ENCODE assay signal across 8 cellular contexts in genomic region chr9:121744002-121744686, GRCh38.
DNase-seq lines count a peak whose midpoint lies in the region; ATAC-seq and TF ChIP-seq lines count a peak whose summit lies in the region.

No MANE protein-coding gene starts in this region.

- peak; percentile 79 for ATAC-seq in activated CD4-positive, alpha-beta T cell treated with anti-CD3 and anti-CD28 coated beads for 36 hours
- ATAC-seq in heart right ventricle (peak; percentile 43 to 83 (median 73)), psoas muscle (peak; percentile 60 to 78 (median 68)), GM18517 (IDR thresholded peaks at IDR 0.05; ENCODE audit: unreplicated experiment) (no peak), HG02678 (IDR thresholded peaks at IDR 0.05; ENCODE audit: unreplicated experiment) (no peak)

- POLR2A ChIA-PET in activated CD4-positive, alpha-beta T cell treated with anti-CD3 and anti-CD28 coated beads for 36 hours (lab: Charles Lee) = no interaction called here

- no peaks in the 10 kb centered on the region for H3K36me3 Mint-ChIP-seq in activated CD4-positive, alpha-beta T cell treated with anti-CD3 and anti-CD28 coated beads for 36 hours (ENCODE audit: low read depth)
- no peaks in the 10 kb centered on the region for H3K36me3 Mint-ChIP-seq in activated T-helper 2 cell treated with anti-CD3 and anti-CD28 coated beads, Interferon-gamma antibody, Interleukin-2, Interleukin-4, amounts not matched to agents 10 μg/mL and 5 μg/mL and 100 μg/mL, durations not matched to agents 14 hours and 24 hours and 36 hours (ENCODE audit: low read depth)

- peaks cover 11% of the 10 kb centered on the region for H3K4me1 Mint-ChIP-seq in activated CD4-positive, alpha-beta T cell treated with anti-CD3 and anti-CD28 coated beads for 36 hours
- peaks cover 3% of the 10 kb centered on the region for H3K4me1 Mint-ChIP-seq in activated T-helper 2 cell treated with anti-CD3 and anti-CD28 coated beads, Interferon-gamma antibody, Interleukin-2, Interleukin-4, amounts not matched to agents 10 μg/mL and 5 μg/mL and 100 μg/mL, durations not matched to agents 14 hours and 24 hours and 36 hours (ENCODE audit: low read depth)

- intact Hi-C loops in activated CD4-positive, alpha-beta T cell treated with anti-CD3 and anti-CD28 coated beads for 36 hours (cut with DNase I, micrococcal nuclease) = loop anchor here (1.0 kb wide), 2 partner anchors 248 to 249 kb away; no protein-coding TSS in a partner anchor
- intact Hi-C loops in activated T-helper 2 cell treated with anti-CD3 and anti-CD28 coated beads, Interferon-gamma antibody, Interleukin-2, Interleukin-4, amounts not matched to agents 10 μg/mL and 5 μg/mL and 100 μg/mL, durations not matched to agents 14 hours and 24 hours and 36 hours (cut with micrococcal nuclease) = loop anchor here (2.0 kb wide), 1 partner anchor 249 kb away; no protein-coding TSS in a partner anchor
- intact Hi-C loops in heart right ventricle (cut with DNase I) = loop anchor here in 8 of 10 donors (1.0 to 10.0 kb wide), 10 partner anchors 42 to 249 kb away; no protein-coding TSS in a partner anchor
- intact Hi-C loops in psoas muscle (cut with DNase I) = loop anchor here in 1 of 2 donors (5.0 kb wide), 1 partner anchor 243 kb away; no protein-coding TSS in a partner anchor

- TF ChIP-seq CTCF in LNCAP (IDR thresholded peaks at IDR 0.05) (peak; percentile 83), heart right ventricle (IDR thresholded peaks at IDR 0.05) (peak; percentile 29 to 77 (median 54)), psoas muscle (IDR thresholded peaks at IDR 0.05) (peak; percentile 60)

- H3K4me3 Mint-ChIP-seq in activated CD4-positive, alpha-beta T cell treated with anti-CD3 and anti-CD28 coated beads for 36 hours = no peak overlapping the region
- no peak overlapping the region for H3K4me3 Mint-ChIP-seq in activated T-helper 2 cell treated with anti-CD3 and anti-CD28 coated beads, Interferon-gamma antibody, Interleukin-2, Interleukin-4, amounts not matched to agents 10 μg/mL and 5 μg/mL and 100 μg/mL, durations not matched to agents 14 hours and 24 hours and 36 hours (ENCODE audit: low read depth)

- no peaks in the 10 kb centered on the region for H3K9me3 ChIP-seq in heart right ventricle
- no peaks in the 10 kb centered on the region for H3K9me3 ChIP-seq in psoas muscle

- H3K9me3 Mint-ChIP-seq in activated CD4-positive, alpha-beta T cell treated with anti-CD3 and anti-CD28 coated beads for 36 hours (ENCODE audit: low read depth) = no peaks in the 10 kb centered on the region
- H3K9me3 Mint-ChIP-seq in activated T-helper 2 cell treated with anti-CD3 and anti-CD28 coated beads, Interferon-gamma antibody, Interleukin-2, Interleukin-4, amounts not matched to agents 10 μg/mL and 5 μg/mL and 100 μg/mL, durations not matched to agents 14 hours and 24 hours and 36 hours = no peaks in the 10 kb centered on the region

- H3K27ac Mint-ChIP-seq in activated CD4-positive, alpha-beta T cell treated with anti-CD3 and anti-CD28 coated beads for 36 hours = no peak overlapping the region
- no peak overlapping the region for H3K27ac Mint-ChIP-seq in activated T-helper 2 cell treated with anti-CD3 and anti-CD28 coated beads, Interferon-gamma antibody, Interleukin-2, Interleukin-4, amounts not matched to agents 10 μg/mL and 5 μg/mL and 100 μg/mL, durations not matched to agents 14 hours and 24 hours and 36 hours

- H3K27me3 ChIP-seq in heart right ventricle (no peaks in the 10 kb centered on the region), psoas muscle (ENCODE audit: insufficient read depth in 3 of 3, low read length in 2 of 3) (no peaks in the 10 kb centered on the region)

- peak overlapping the region; percentile 89 to 98 (median 94) for H3K27ac ChIP-seq in heart right ventricle
- peak overlapping the region; percentile 87 for H3K27ac ChIP-seq in psoas muscle

- no peaks in the 10 kb centered on the region for H3K36me3 ChIP-seq in heart right ventricle
- H3K36me3 ChIP-seq in psoas muscle (ENCODE audit: insufficient read depth in 1 of 2, low read depth in 1 of 2) = no peaks in the 10 kb centered on the region

- no peaks in the 10 kb centered on the region for H3K27me3 Mint-ChIP-seq in activated CD4-positive, alpha-beta T cell treated with anti-CD3 and anti-CD28 coated beads for 36 hours
- H3K27me3 Mint-ChIP-seq in activated T-helper 2 cell treated with anti-CD3 and anti-CD28 coated beads, Interferon-gamma antibody, Interleukin-2, Interleukin-4, amounts not matched to agents 10 μg/mL and 5 μg/mL and 100 μg/mL, durations not matched to agents 14 hours and 24 hours and 36 hours (ENCODE audit: low read depth) = peaks cover 3% of the 10 kb centered on the region

- H3K4me1 ChIP-seq in heart right ventricle (peaks cover 57 to 100% (median 90%) of the 10 kb centered on the region in 9 donors), psoas muscle (peaks cover 89% of the 10 kb centered on the region)

- peak; percentile 70 for DNase-seq in activated CD4-positive, alpha-beta T cell treated with anti-CD3 and anti-CD28 coated beads for 36 hours
- DNase-seq in activated CD4-positive, alpha-beta T cell treated with anti-CD3 and anti-CD28 coated beads, Interleukin-2, amount 50 U/mL, for 1 hour = no peak
- DNase-seq in activated T-helper 2 cell treated with anti-CD3 and anti-CD28 coated beads, Interferon-gamma antibody, Interleukin-2, Interleukin-4, amounts not matched to agents 10 μg/mL and 5 μg/mL and 100 μg/mL, durations not matched to agents 14 hours and 24 hours and 36 hours (ENCODE audit: low spot score) = peak; percentile 29
- peak; percentile 67 to 75 for DNase-seq in heart right ventricle
- peak; percentile 65 to 74 for DNase-seq in psoas muscle

- CTCF ChIA-PET in activated CD4-positive, alpha-beta T cell treated with anti-CD3 and anti-CD28 coated beads for 36 hours (lab: Charles Lee) = interaction anchor here (0.7 kb wide), 1 partner anchor 104 kb away, joined by 3 read pairs; no protein-coding TSS in a partner anchor

- WGBS in heart right ventricle, 2 donors = 11 to 14% methylated on average over 11 of the region's 11 CpGs
- WGBS in psoas muscle, 3 donors = 5 to 18% (median 8%) methylated on average over 11 of the region's 11 CpGs

- H3K4me3 ChIP-seq in heart right ventricle (peak overlapping the region; percentile 23 to 64 (median 52)), psoas muscle (peak overlapping the region; percentile 62)

Comparison
In these comparisons a context has a peak if more than half of its experiments do, and no peak if none do; other contexts are left out.
1. ATAC-seq: peak in activated CD4-positive, alpha-beta T cell treated with anti-CD3 and anti-CD28 coated beads for 36 hours (single experiment), heart right ventricle (8 of 8) and psoas muscle (4 of 4); none in GM18517 (single experiment) and HG02678 (single experiment).
2. Peak in every context shown above with its lines, with median percentiles within 50 percentile points of each other: CTCF ChIP-seq.